Comparison of ENCODE assay signal across 9 cellular contexts in the genomic region with DNA sequence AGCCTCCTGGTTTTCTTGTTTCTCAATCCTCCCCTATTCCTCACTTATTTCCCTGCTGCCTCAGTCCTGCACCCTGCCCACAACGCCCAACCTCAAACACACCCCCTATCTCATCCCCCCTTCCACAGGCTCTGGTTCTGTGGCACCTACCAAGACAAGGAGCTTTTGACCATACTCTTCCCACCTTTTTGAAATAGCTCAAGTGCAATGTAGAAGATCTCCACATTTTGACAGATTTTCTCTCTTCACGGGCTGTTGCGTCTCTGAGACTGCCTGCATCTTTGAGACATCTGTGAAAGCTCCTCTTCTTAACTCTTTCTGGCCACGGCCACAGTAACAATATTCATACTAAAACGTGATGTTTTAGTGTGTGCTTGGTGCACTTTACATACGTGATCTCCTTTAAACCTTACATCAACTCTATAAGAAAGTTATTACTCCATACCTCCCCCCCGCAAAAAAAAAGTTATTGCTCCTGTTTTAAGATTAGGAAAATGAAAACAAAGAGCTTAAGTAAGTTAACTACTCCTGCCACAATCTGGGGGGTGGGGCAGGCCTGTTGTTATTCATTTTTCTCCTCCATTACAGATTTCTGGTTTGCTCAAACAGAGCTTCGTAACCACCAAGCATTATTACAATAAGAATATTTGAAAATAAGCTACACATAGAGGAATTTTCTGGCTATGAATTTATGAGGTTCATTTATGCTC. TPM values are rescaled to one million over a fixed set of nuclear protein-coding genes. Genes with fewer than 3 reads are reported as not detected.
DNase-seq lines count a peak whose midpoint lies in the region; ATAC-seq and TF ChIP-seq lines count a peak whose summit lies in the region.
"Had no signal": no experiment of that assay in that cellular context is flagged by ENCODE, and none has a peak within 500 bp of the region (broad histone marks: within the 10 kb centered on the region; RNA-seq: fewer than 3 reads in every experiment).

No MANE protein-coding gene starts in this region.

- no peaks in the 10 kb centered on the region for H3K27me3 Mint-ChIP-seq in activated naive CD4-positive, alpha-beta T cell treated with anti-CD3 and anti-CD28 coated beads for 36 hours (ENCODE audit: low read depth)

- peak overlapping the region; percentile 85 for H3K4me2 ChIP-seq in SU-DHL-6 (ENCODE audit: low read depth, low read length, poor library complexity, severe bottlenecking)

- peak overlapping the region; percentile 58 for H2AFZ ChIP-seq in SU-DHL-6 (ENCODE audit: low read depth, low read length, severe bottlenecking)

- H3K9me3 Mint-ChIP-seq in activated naive CD4-positive, alpha-beta T cell treated with anti-CD3 and anti-CD28 coated beads for 36 hours: no peaks in the 10 kb centered on the region

- H3K36me3 ChIP-seq in SU-DHL-6 (ENCODE audit: low read length) (peaks cover 25% of the 10 kb centered on the region), gastroesophageal sphincter (no peaks in the 10 kb centered on the region), stomach (no peaks in the 10 kb centered on the region)

- no peak for TF ChIP-seq POLR2A in gastroesophageal sphincter (IDR thresholded peaks at IDR 0.05)
- no peak for TF ChIP-seq POLR2A in stomach (IDR thresholded peaks at IDR 0.05)

- TF ChIP-seq EP300 in gastroesophageal sphincter (IDR thresholded peaks at IDR 0.05): no peak
- no peak for TF ChIP-seq EP300 in stomach (IDR thresholded peaks at IDR 0.05)

- H3K27me3 ChIP-seq in SU-DHL-6 (ENCODE audit: low read length) (no peaks in the 10 kb centered on the region), gastroesophageal sphincter (no peaks in the 10 kb centered on the region), stomach (no peaks in the 10 kb centered on the region)

- peaks cover 37% of the 10 kb centered on the region for H3K4me1 Mint-ChIP-seq in activated naive CD4-positive, alpha-beta T cell treated with anti-CD3 and anti-CD28 coated beads for 36 hours (ENCODE audit: low read depth)

- H3K27ac ChIP-seq in SU-DHL-6 (ENCODE audit: low read depth, low read length) (peak overlapping the region; percentile 90), gastroesophageal sphincter (peak overlapping the region; percentile 68 to 93 (median 92)), stomach (peak overlapping the region in 4 of 5 donors; percentile 93 to 96 (median 94))

- WGBS in gastroesophageal sphincter (ENCODE audit: low coverage in 1 of 2), 2 donors: 33% methylated on average over 8 of the region's 8 CpGs
- WGBS in stomach, 5 donors: 30 to 45% (median 36%) methylated on average over 8 of the region's 8 CpGs

- peak overlapping the region; percentile 97 for H3K4me3 Mint-ChIP-seq in activated naive CD4-positive, alpha-beta T cell treated with anti-CD3 and anti-CD28 coated beads for 36 hours

- H3K36me3 Mint-ChIP-seq in activated naive CD4-positive, alpha-beta T cell treated with anti-CD3 and anti-CD28 coated beads for 36 hours (ENCODE audit: low read depth): peaks cover 32% of the 10 kb centered on the region

- no peak for ATAC-seq in gastroesophageal sphincter

- intact Hi-C loops in activated naive CD4-positive, alpha-beta T cell treated with anti-CD3 and anti-CD28 coated beads for 36 hours (cut with micrococcal nuclease): loop anchor here (1.0 to 10.0 kb wide), 5 partner anchors 47 to 1095 kb away; no protein-coding TSS in a partner anchor
- intact Hi-C loops in stomach (cut with DNase I; ENCODE audit: low total_unique reads): no loop called here

- TF ChIP-seq CTCF in SU-DHL-6 (IDR thresholded peaks at IDR 0.05; ENCODE audit: insufficient read depth, low read length, poor library complexity, severe bottlenecking) (no peak), gastroesophageal sphincter (IDR thresholded peaks at IDR 0.05) (no peak), stomach (IDR thresholded peaks at IDR 0.05) (no peak)

- H3K9me2 ChIP-seq in SU-DHL-6 (replicated peaks; ENCODE audit: insufficient read depth, low read length): no peaks in the 10 kb centered on the region

- peaks cover 18% of the 10 kb centered on the region for H4K20me1 ChIP-seq in SU-DHL-6 (ENCODE audit: low read depth, low read length)

- CTCF ChIA-PET in activated naive CD4-positive, alpha-beta T cell treated with anti-CD3 and anti-CD28 coated beads for 36 hours (lab: Charles Lee): interaction anchor here (0.6 to 2.6 kb wide), 6 partner anchors 9 to 261 kb away, joined by 3 to 13 read pairs (median 5); no protein-coding TSS in a partner anchor

- DNase-seq in activated naive CD4-positive, alpha-beta T cell treated with anti-CD3 and anti-CD28 coated beads for 36 hours: peak; percentile 33
- DNase-seq in activated naive CD4-positive, alpha-beta T cell (lab: John Stamatoyannopoulos, UW): no peak
- DNase-seq in stomach: no peak
- DNase-seq in stimulated activated CD4-positive, alpha-beta T cell treated with anti-CD3 and anti-CD28 coated beads, Interleukin-4, amount 100 ng/mL, for 4 hours: no peak
- DNase-seq in NCI-H1930 (lab: John Stamatoyannopoulos, UW): no peak
- no peak for DNase-seq in hippocampal formation (lab: John Stamatoyannopoulos, UW)
- DNase-seq: NCI-H1436 had no signal

- H3K27ac Mint-ChIP-seq in activated naive CD4-positive, alpha-beta T cell treated with anti-CD3 and anti-CD28 coated beads for 36 hours: peak overlapping the region; percentile 98

- H3K79me2 ChIP-seq in SU-DHL-6 (ENCODE audit: insufficient read depth, low read length): peaks cover 32% of the 10 kb centered on the region

- H3K4me3 ChIP-seq in SU-DHL-6 (ENCODE audit: insufficient read depth, low read length, poor library complexity, severe bottlenecking) (peak overlapping the region; percentile 61), gastroesophageal sphincter (peak overlapping the region; percentile 77), stomach (peak overlapping the region; percentile 77 to 93 (median 84))

- peaks cover 17% of the 10 kb centered on the region for H3F3A ChIP-seq in SU-DHL-6 (ENCODE audit: insufficient read depth)

- no peaks in the 10 kb centered on the region for H3K9me3 ChIP-seq in SU-DHL-6 (ENCODE audit: insufficient read depth, low read length)
- H3K9me3 ChIP-seq in gastroesophageal sphincter: no peaks in the 10 kb centered on the region
- H3K9me3 ChIP-seq in stomach: no peaks in the 10 kb centered on the region

- peak overlapping the region; percentile 97 for H3K9ac ChIP-seq in SU-DHL-6 (ENCODE audit: low read length)

- H3K4me1 ChIP-seq in gastroesophageal sphincter (peaks cover 0 to 45% (median under 1%) of the 10 kb centered on the region in 3 donors), stomach (peaks cover 15 to 52% (median 29%) of the 10 kb centered on the region in 4 donors)

RNA-seq across cellular contexts. Expression of gene SERBP1, which starts 1.8 kb away (rescaled TPM):
- total RNA-seq in activated naive CD4-positive, alpha-beta T cell treated with anti-CD3 and anti-CD28 coated beads for 36 hours: 100 to 1,000 TPM; 527 to 537 TPM
- total RNA-seq in gastroesophageal sphincter: 100 to 1,000 TPM; 254 to 263 (median 258) TPM
- total RNA-seq in stomach: 100 to 1,000 TPM in 3 of 5 donors, 10 to 100 TPM in 2; 66.1 to 240 (median 146) TPM
- polyA plus RNA-seq in stomach: 100 to 1,000 TPM in 2 of 3 donors, 10 to 100 TPM in 1; 92.9 to 155 (median 114) TPM
